8 cellular contexts compared by ENCODE assay signal in genomic region chr5:149623473-149623872, GRCh38.
"Had no signal": no experiment of that assay in that cellular context is flagged by ENCODE, and none has a peak within 500 bp of the region (broad histone marks: within the 10 kb centered on the region; RNA-seq: fewer than 3 reads in every experiment).

No MANE protein-coding gene starts in this region.

- DNase-seq: H7, IMR-90, KBM-7 had no signal

- H3K4me1 ChIP-seq: HAP-1 had no signal

- H3K4me3 ChIP-seq: GM23338, HAP-1 had no signal

- H2AFZ ChIP-seq: GM23338 had no signal

- H3K4me2 ChIP-seq: GM23338 had no signal

- H3K9me3 ChIP-seq: HAP-1 had no signal

- ATAC-seq: GM23338, HCT116 had no signal

- H3K36me3 ChIP-seq: HAP-1 had no signal

- FAIRE-seq: H1, HTR-8/SVneo had no signal
